Comparison of ENCODE assay signal across 13 cellular contexts in genomic region chr4:141047228-141047884, GRCh38.
DNase-seq lines count a peak whose midpoint lies in the region; ATAC-seq and TF ChIP-seq lines count a peak whose summit lies in the region.
"Had no signal": no experiment of that assay in that cellular context is flagged by ENCODE, and none has a peak within 500 bp of the region (broad histone marks: within the 10 kb centered on the region; RNA-seq: fewer than 3 reads in every experiment).

No MANE protein-coding gene starts in this region.

- no peak overlapping the region for H3K4me3 Mint-ChIP-seq in osteocyte (ENCODE audit: unreplicated experiment)

- H3K9me3 ChIP-seq in upper lobe of right lung: no peaks in the 10 kb centered on the region

- no peaks in the 10 kb centered on the region for H3K9me3 Mint-ChIP-seq in osteocyte (ENCODE audit: unreplicated experiment)

- no peak overlapping the region for H3K4me3 ChIP-seq in upper lobe of right lung
- H3K4me3 ChIP-seq: SK-N-MC had no signal

- peak overlapping the region; percentile 38 for H3K27ac Mint-ChIP-seq in osteocyte (ENCODE audit: unreplicated experiment)

- no peaks in the 10 kb centered on the region for H3K4me1 ChIP-seq in upper lobe of right lung

- TF ChIP-seq CTCF in osteocyte (IDR thresholded peaks at IDR 0.05): no peak
- no peak for TF ChIP-seq CTCF in upper lobe of right lung (IDR thresholded peaks at IDR 0.05)

- no peaks in the 10 kb centered on the region for H3K36me3 ChIP-seq in upper lobe of right lung

- ATAC-seq in SK-N-SH treated with all-trans-retinoic acid at 6 μM for 48 hours (peak; percentile 85), upper lobe of right lung (no peak), GM21360 (IDR thresholded peaks at IDR 0.05; ENCODE audit: unreplicated experiment) (no peak)

- H3K27me3 Mint-ChIP-seq in osteocyte (ENCODE audit: unreplicated experiment): no peaks in the 10 kb centered on the region

- peaks cover 21% of the 10 kb centered on the region for H3K4me1 Mint-ChIP-seq in osteocyte (ENCODE audit: unreplicated experiment)

- peak; percentile 78 for DNase-seq in EL
- peak; percentile 29 for DNase-seq in fibroblast of the conjunctiva (ENCODE audit: low read depth)
- no peak for DNase-seq in osteocyte (ENCODE audit: extremely low spot score, unreplicated experiment)
- DNase-seq in activated T-cell treated with anti-CD3 and anti-CD28 coated beads, Interleukin-2, amount 50 U/mL, for 1 hour: no peak
- DNase-seq in NCI-H526 (lab: John Stamatoyannopoulos, UW): no peak
- no peak for DNase-seq in upper lobe of right lung
- DNase-seq: activated naive CD4-positive, alpha-beta T cell; GOT3; NCI-H226; stimulated activated naive CD4-positive, alpha-beta T cell had no signal

- H3K27me3 ChIP-seq in upper lobe of right lung: no peaks in the 10 kb centered on the region

- peaks cover 11% of the 10 kb centered on the region for H3K36me3 Mint-ChIP-seq in osteocyte (ENCODE audit: unreplicated experiment)

- intact Hi-C loops in upper lobe of right lung (cut with DNase I): no loop called here

- no peak overlapping the region for H3K27ac ChIP-seq in upper lobe of right lung
- H3K27ac ChIP-seq: SK-N-MC had no signal

TF ChIP-seq in SK-N-SH treated with all-trans-retinoic acid at 6 μM for 48 hours, 23 proteins besides CTCF, POLR2A, EP300 and RAD21:
- no peak for TF ChIP-seq CREB5 (CRISPR knock-in tag; IDR thresholded peaks at IDR 0.05; ENCODE audit: low read depth)
- TF ChIP-seq OSR1 (CRISPR knock-in tag; IDR thresholded peaks at IDR 0.05): no peak
- peak; percentile 61; the same call in 1 of the 2 replicates for TF ChIP-seq RARB (CRISPR knock-in tag; IDR thresholded peaks at IDR 0.05)
- no peak; the same call in 1 of the 2 replicates for TF ChIP-seq TCF4 (CRISPR knock-in tag; IDR thresholded peaks at IDR 0.05; ENCODE audit: borderline replicate concordance)
- TF ChIP-seq BACH2 (CRISPR knock-in tag; IDR thresholded peaks at IDR 0.05; ENCODE audit: borderline replicate concordance): no peak
- TF ChIP-seq ESRRG (CRISPR knock-in tag; IDR thresholded peaks at IDR 0.05): no peak
- no peak for TF ChIP-seq ARNTL (CRISPR knock-in tag; IDR thresholded peaks at IDR 0.05; ENCODE audit: borderline replicate concordance, low read depth)
- no peak for TF ChIP-seq ZNF565 (CRISPR knock-in tag; conservative IDR thresholded peaks at IDR 0.05; ENCODE audit: low read depth)
- TF ChIP-seq, protein P1, sequence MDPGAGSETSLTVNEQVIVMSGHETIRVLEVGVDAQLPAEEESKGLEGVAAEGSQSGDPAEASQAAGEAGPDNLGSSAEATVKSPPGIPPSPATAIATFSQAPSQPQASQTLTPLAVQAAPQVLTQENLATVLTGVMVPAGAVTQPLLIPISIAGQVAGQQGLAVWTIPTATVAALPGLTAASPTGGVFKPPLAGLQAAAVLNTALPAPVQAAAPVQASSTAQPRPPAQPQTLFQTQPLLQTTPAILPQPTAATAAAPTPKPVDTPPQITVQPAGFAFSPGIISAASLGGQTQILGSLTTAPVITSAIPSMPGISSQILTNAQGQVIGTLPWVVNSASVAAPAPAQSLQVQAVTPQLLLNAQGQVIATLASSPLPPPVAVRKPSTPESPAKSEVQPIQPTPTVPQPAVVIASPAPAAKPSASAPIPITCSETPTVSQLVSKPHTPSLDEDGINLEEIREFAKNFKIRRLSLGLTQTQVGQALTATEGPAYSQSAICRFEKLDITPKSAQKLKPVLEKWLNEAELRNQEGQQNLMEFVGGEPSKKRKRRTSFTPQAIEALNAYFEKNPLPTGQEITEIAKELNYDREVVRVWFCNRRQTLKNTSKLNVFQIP (CRISPR knock-in tag; IDR thresholded peaks at IDR 0.05; ENCODE audit: borderline replicate concordance, low read depth): no peak
- TF ChIP-seq PPARA (CRISPR knock-in tag; IDR thresholded peaks at IDR 0.05; ENCODE audit: borderline replicate concordance): no peak
- TF ChIP-seq ISL1 (CRISPR knock-in tag; IDR thresholded peaks at IDR 0.05): peak; percentile 79
- TF ChIP-seq ZFP3 (CRISPR knock-in tag; IDR thresholded peaks at IDR 0.05): no peak
- TF ChIP-seq ZNF70 (CRISPR knock-in tag; IDR thresholded peaks at IDR 0.05): no peak
- TF ChIP-seq, protein P2, sequence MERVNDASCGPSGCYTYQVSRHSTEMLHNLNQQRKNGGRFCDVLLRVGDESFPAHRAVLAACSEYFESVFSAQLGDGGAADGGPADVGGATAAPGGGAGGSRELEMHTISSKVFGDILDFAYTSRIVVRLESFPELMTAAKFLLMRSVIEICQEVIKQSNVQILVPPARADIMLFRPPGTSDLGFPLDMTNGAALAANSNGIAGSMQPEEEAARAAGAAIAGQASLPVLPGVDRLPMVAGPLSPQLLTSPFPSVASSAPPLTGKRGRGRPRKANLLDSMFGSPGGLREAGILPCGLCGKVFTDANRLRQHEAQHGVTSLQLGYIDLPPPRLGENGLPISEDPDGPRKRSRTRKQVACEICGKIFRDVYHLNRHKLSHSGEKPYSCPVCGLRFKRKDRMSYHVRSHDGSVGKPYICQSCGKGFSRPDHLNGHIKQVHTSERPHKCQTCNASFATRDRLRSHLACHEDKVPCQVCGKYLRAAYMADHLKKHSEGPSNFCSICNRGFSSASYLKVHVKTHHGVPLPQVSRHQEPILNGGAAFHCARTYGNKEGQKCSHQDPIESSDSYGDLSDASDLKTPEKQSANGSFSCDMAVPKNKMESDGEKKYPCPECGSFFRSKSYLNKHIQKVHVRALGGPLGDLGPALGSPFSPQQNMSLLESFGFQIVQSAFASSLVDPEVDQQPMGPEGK (CRISPR knock-in tag; IDR thresholded peaks at IDR 0.05; ENCODE audit: borderline replicate concordance): no peak
- TF ChIP-seq TOX (CRISPR knock-in tag; IDR thresholded peaks at IDR 0.05; ENCODE audit: borderline replicate concordance): peak; percentile 81; the same call in 1 of the 2 replicates
- no peak for TF ChIP-seq ZC3H10 (CRISPR knock-in tag; IDR thresholded peaks at IDR 0.05)
- no peak for TF ChIP-seq ZFP30 (CRISPR knock-in tag; IDR thresholded peaks at IDR 0.05)
- TF ChIP-seq, protein P3, sequence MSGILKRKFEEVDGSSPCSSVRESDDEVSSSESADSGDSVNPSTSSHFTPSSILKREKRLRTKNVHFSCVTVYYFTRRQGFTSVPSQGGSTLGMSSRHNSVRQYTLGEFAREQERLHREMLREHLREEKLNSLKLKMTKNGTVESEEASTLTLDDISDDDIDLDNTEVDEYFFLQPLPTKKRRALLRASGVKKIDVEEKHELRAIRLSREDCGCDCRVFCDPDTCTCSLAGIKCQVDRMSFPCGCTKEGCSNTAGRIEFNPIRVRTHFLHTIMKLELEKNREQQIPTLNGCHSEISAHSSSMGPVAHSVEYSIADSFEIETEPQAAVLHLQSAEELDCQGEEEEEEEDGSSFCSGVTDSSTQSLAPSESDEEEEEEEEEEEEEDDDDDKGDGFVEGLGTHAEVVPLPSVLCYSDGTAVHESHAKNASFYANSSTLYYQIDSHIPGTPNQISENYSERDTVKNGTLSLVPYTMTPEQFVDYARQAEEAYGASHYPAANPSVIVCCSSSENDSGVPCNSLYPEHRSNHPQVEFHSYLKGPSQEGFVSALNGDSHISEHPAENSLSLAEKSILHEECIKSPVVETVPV (CRISPR knock-in tag; IDR thresholded peaks at IDR 0.05): no peak
- TF ChIP-seq ZNF8 (CRISPR knock-in tag; IDR thresholded peaks at IDR 0.05): no peak
- no peak for TF ChIP-seq GLIS3 (CRISPR knock-in tag; IDR thresholded peaks at IDR 0.05)
- no peak for TF ChIP-seq SNAI2 (CRISPR knock-in tag; IDR thresholded peaks at IDR 0.05)
- no peak for TF ChIP-seq CSDC2 (CRISPR knock-in tag; IDR thresholded peaks at IDR 0.05)
- TF ChIP-seq TSHZ2 (CRISPR knock-in tag; IDR thresholded peaks at IDR 0.05): 0 out of 2 replicates have a peak, but pooled peaks have one; percentile 15

Comparison
In these comparisons a context has a peak if more than half of its experiments do, and no peak if none do; other contexts are left out.
1. DNase-seq: peak in EL (single experiment) and fibroblast of the conjunctiva (single experiment); none in osteocyte (single experiment), activated T-cell treated with anti-CD3 and anti-CD28 coated beads, Interleukin-2, amount 50 U/mL, for 1 hour (single experiment), NCI-H526 (0 of 2) and upper lobe of right lung (single experiment).